ENCODE assay signal across 21 cellular contexts in the genomic region with DNA sequence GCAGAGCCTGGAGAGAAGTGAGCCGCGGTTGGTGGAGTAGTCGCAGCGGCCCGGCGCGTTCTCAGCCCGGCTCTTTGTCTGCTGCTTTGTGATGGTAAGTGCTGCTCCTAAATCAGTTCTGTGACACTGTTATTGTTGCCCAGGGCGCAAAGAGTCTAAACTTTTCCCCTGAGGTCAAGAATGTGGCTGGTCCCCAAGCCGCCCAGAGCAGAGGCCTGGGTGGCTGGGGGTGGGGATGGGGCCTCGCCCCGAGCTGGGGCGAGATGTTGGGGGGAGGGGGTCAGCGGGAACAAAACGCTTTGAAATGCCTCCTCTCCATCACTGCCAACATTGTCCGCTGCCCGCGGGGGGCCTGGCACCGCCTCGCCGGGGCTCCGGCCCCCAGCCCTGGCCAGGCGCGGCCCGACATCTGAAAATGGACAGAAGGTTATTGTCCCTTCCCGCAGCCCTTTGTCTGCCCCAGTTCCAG. TPM values are rescaled to one million over a fixed set of nuclear protein-coding genes. Genes with fewer than 3 reads are reported as not detected.
A peak's percentile ranks its signal among the peaks of the same experiment; 100 is the strongest.
DNase-seq lines count a peak whose midpoint lies in the region; ATAC-seq and TF ChIP-seq lines count a peak whose summit lies in the region.
"Had no signal": no experiment of that assay in that cellular context is flagged by ENCODE, and none has a peak within 500 bp of the region (broad histone marks: within the 10 kb centered on the region; RNA-seq: fewer than 3 reads in every experiment).

No MANE protein-coding gene starts in this region.

- no peak for ATAC-seq in stimulated activated naive B cell treated with anti-CD40 and anti-IgM and Interleukin-4, amounts not matched to agents 10 μg/mL and 1 μg/mL and 100 μg/mL, for 72 hours (replicated peaks)
- ATAC-seq in stimulated activated memory B cell treated with anti-CD40 and anti-IgM and Interleukin-4, amounts not matched to agents 10 μg/mL and 1 μg/mL and 100 μg/mL, for 72 hours: no peak
- ATAC-seq in PC-3: no peak
- ATAC-seq: activated CD8-positive, alpha-beta memory T cell treated with anti-CD3 and anti-CD28 coated beads, Interleukin-2, amount 10 ng/mL, durations not matched to agents 7 days and 5 days; activated naive CD8-positive, alpha-beta T cell treated with anti-CD3 and anti-CD28 coated beads, Interleukin-2, amount 50 U/mL, for 24 hours; lower lobe of right lung; naive thymus-derived CD4-positive, alpha-beta T cell; psoas muscle had no signal

- H3K79me2 ChIP-seq in PC-3 (ENCODE audit: low read length): no peaks in the 10 kb centered on the region

- H3K4me3 Mint-ChIP-seq in endodermal cell (no peak overlapping the region), mesothelial cell of epicardium (no peak overlapping the region)
- no peak overlapping the region for H3K4me3 Mint-ChIP-seq in stimulated activated naive B cell treated with anti-CD40 and anti-IgM and Interleukin-4, amounts not matched to agents 10 μg/mL and 1 μg/mL and 100 μg/mL, for 72 hours
- H3K4me3 Mint-ChIP-seq in stimulated activated memory B cell treated with anti-CD40 and anti-IgM and Interleukin-4, amounts not matched to agents 10 μg/mL and 1 μg/mL and 100 μg/mL, for 72 hours: no peak overlapping the region
- H3K4me3 Mint-ChIP-seq: activated CD8-positive, alpha-beta memory T cell treated with anti-CD3 and anti-CD28 coated beads, Interleukin-2, amount 10 ng/mL, durations not matched to agents 7 days and 5 days; activated naive CD8-positive, alpha-beta T cell treated with anti-CD3 and anti-CD28 coated beads, Interleukin-2, amount 50 U/mL, for 24 hours; naive thymus-derived CD4-positive, alpha-beta T cell had no signal

- DNase-seq in endodermal cell: no peak
- DNase-seq in mesothelial cell of epicardium (ENCODE audit: low spot score in 2 of 2, unreplicated experiment in 2 of 2): no peak
- DNase-seq in stimulated activated naive B cell treated with anti-CD40 and anti-IgM and Interleukin-4, amounts not matched to agents 10 μg/mL and 1 μg/mL and 100 μg/mL, for 72 hours: no peak
- DNase-seq in Kasumi-1 (lab: John Stamatoyannopoulos, UW): no peak
- DNase-seq in PC-3: no peak
- DNase-seq in AML-193 (lab: John Stamatoyannopoulos, UW): no peak
- DNase-seq: activated CD4-positive, alpha-beta T cell treated with anti-CD3 and anti-CD28 coated beads for 48 hours; activated CD8-positive, alpha-beta memory T cell treated with anti-CD3 and anti-CD28 coated beads, Interleukin-2, amount 10 ng/mL, durations not matched to agents 7 days and 5 days; activated naive CD8-positive, alpha-beta T cell treated with anti-CD3 and anti-CD28 coated beads, Interleukin-2, amount 50 U/mL, for 24 hours; DMS79 treated with DMSO at 0.1 percent for 48 hours; lower lobe of right lung; MV-4-11; naive thymus-derived CD4-positive, alpha-beta T cell; NCI-H187 treated with DMSO at 0.1 percent for 48 hours; NCI-H446 treated with DMSO at 0.1 percent for 48 hours; psoas muscle had no signal

- H3K9me2 ChIP-seq in PC-3 (replicated peaks; ENCODE audit: low read length): no peaks in the 10 kb centered on the region

- H3K9ac ChIP-seq in HUES64 (ENCODE audit: low read depth, low read length): no peak overlapping the region
- no peak overlapping the region for H3K9ac ChIP-seq in endodermal cell (ENCODE audit: extremely low read depth, low read length, poor library complexity, severe bottlenecking)
- H3K9ac ChIP-seq in PC-3 (ENCODE audit: low read length): no peak overlapping the region

- intact Hi-C loops in PC-3 (cut with micrococcal nuclease): no loop called here

- H3K4me1 ChIP-seq in HUES64 (ENCODE audit: insufficient read depth, low read length) (peaks cover 26% of the 10 kb centered on the region), endodermal cell (ENCODE audit: control insufficient read depth, insufficient read depth, low read length) (no peaks in the 10 kb centered on the region), PC-3 (ENCODE audit: insufficient read depth, low read length) (peaks cover 8% of the 10 kb centered on the region)
- H3K4me1 ChIP-seq: lower lobe of right lung, psoas muscle had no signal

- H3K9me3 ChIP-seq in HUES64 (ENCODE audit: insufficient read depth, low read depth, low read length) (no peaks in the 10 kb centered on the region), endodermal cell (ENCODE audit: control insufficient read depth, low read length) (no peaks in the 10 kb centered on the region), PC-3 (ENCODE audit: low read length) (no peaks in the 10 kb centered on the region)
- H3K9me3 ChIP-seq: lower lobe of right lung, psoas muscle, thoracic aorta had no signal

- H3K36me3 Mint-ChIP-seq in endodermal cell (ENCODE audit: low read depth): no peaks in the 10 kb centered on the region
- no peaks in the 10 kb centered on the region for H3K36me3 Mint-ChIP-seq in mesothelial cell of epicardium
- no peaks in the 10 kb centered on the region for H3K36me3 Mint-ChIP-seq in stimulated activated naive B cell treated with anti-CD40 and anti-IgM and Interleukin-4, amounts not matched to agents 10 μg/mL and 1 μg/mL and 100 μg/mL, for 72 hours
- no peaks in the 10 kb centered on the region for H3K36me3 Mint-ChIP-seq in stimulated activated memory B cell treated with anti-CD40 and anti-IgM and Interleukin-4, amounts not matched to agents 10 μg/mL and 1 μg/mL and 100 μg/mL, for 72 hours
- H3K36me3 Mint-ChIP-seq: activated CD8-positive, alpha-beta memory T cell treated with anti-CD3 and anti-CD28 coated beads, Interleukin-2, amount 10 ng/mL, durations not matched to agents 7 days and 5 days; naive thymus-derived CD4-positive, alpha-beta T cell had no signal

- H3K27ac Mint-ChIP-seq in endodermal cell (no peak overlapping the region), mesothelial cell of epicardium (peak overlapping the region; percentile 56)
- peak overlapping the region; percentile 52 for H3K27ac Mint-ChIP-seq in stimulated activated naive B cell treated with anti-CD40 and anti-IgM and Interleukin-4, amounts not matched to agents 10 μg/mL and 1 μg/mL and 100 μg/mL, for 72 hours
- H3K27ac Mint-ChIP-seq in stimulated activated memory B cell treated with anti-CD40 and anti-IgM and Interleukin-4, amounts not matched to agents 10 μg/mL and 1 μg/mL and 100 μg/mL, for 72 hours: no peak overlapping the region
- H3K27ac Mint-ChIP-seq: activated CD8-positive, alpha-beta memory T cell treated with anti-CD3 and anti-CD28 coated beads, Interleukin-2, amount 10 ng/mL, durations not matched to agents 7 days and 5 days; activated naive CD8-positive, alpha-beta T cell treated with anti-CD3 and anti-CD28 coated beads, Interleukin-2, amount 50 U/mL, for 24 hours; naive thymus-derived CD4-positive, alpha-beta T cell had no signal

- H3K36me3 ChIP-seq in HUES64 (ENCODE audit: insufficient read depth, low read length): no peaks in the 10 kb centered on the region
- H3K36me3 ChIP-seq in endodermal cell (ENCODE audit: control insufficient read depth, insufficient read depth, low read length): no peaks in the 10 kb centered on the region
- no peaks in the 10 kb centered on the region for H3K36me3 ChIP-seq in PC-3 (ENCODE audit: low read depth, low read length)
- H3K36me3 ChIP-seq: cardiac muscle cell, lower lobe of right lung, thoracic aorta had no signal

- CTCF ChIA-PET in PC-3 (lab: Charles Lee): no interaction called here

- H4K20me1 ChIP-seq in PC-3 (ENCODE audit: low read length): no peaks in the 10 kb centered on the region

- WGBS in HUES64: 5% methylated on average over 23 of the region's 26 CpGs
- WGBS in endodermal cell (ENCODE audit: insufficient coverage in 1 of 2, insufficient read length in 1 of 2), 2 experiments: 36 to 38% methylated on average over 8 to 23 of the region's 26 CpGs

- H3K4me1 Mint-ChIP-seq in endodermal cell (peaks cover 10% of the 10 kb centered on the region), mesothelial cell of epicardium (peaks cover 10% of the 10 kb centered on the region)
- no peaks in the 10 kb centered on the region for H3K4me1 Mint-ChIP-seq in stimulated activated naive B cell treated with anti-CD40 and anti-IgM and Interleukin-4, amounts not matched to agents 10 μg/mL and 1 μg/mL and 100 μg/mL, for 72 hours
- no peaks in the 10 kb centered on the region for H3K4me1 Mint-ChIP-seq in stimulated activated memory B cell treated with anti-CD40 and anti-IgM and Interleukin-4, amounts not matched to agents 10 μg/mL and 1 μg/mL and 100 μg/mL, for 72 hours
- H3K4me1 Mint-ChIP-seq: activated CD8-positive, alpha-beta memory T cell treated with anti-CD3 and anti-CD28 coated beads, Interleukin-2, amount 10 ng/mL, durations not matched to agents 7 days and 5 days; activated naive CD8-positive, alpha-beta T cell treated with anti-CD3 and anti-CD28 coated beads, Interleukin-2, amount 50 U/mL, for 24 hours had no signal

- no TSS peak for BruUV-seq in PC-3 (replicated peaks; lab: Mats Ljungman, UMichigan)

- no peak overlapping the region for H3K4me2 ChIP-seq in PC-3 (ENCODE audit: low read length)

- no peak overlapping the region for H2AFZ ChIP-seq in PC-3 (ENCODE audit: low read length)

- POLR2A ChIA-PET in PC-3 (lab: Charles Lee; ENCODE audit: unreplicated experiment): no interaction called here

- H3F3A ChIP-seq in PC-3 (ENCODE audit: low read length, unreplicated experiment): no peaks in the 10 kb centered on the region

- H3K9me3 Mint-ChIP-seq in endodermal cell (peaks cover 2% of the 10 kb centered on the region), mesothelial cell of epicardium (no peaks in the 10 kb centered on the region)
- no peaks in the 10 kb centered on the region for H3K9me3 Mint-ChIP-seq in stimulated activated naive B cell treated with anti-CD40 and anti-IgM and Interleukin-4, amounts not matched to agents 10 μg/mL and 1 μg/mL and 100 μg/mL, for 72 hours
- no peaks in the 10 kb centered on the region for H3K9me3 Mint-ChIP-seq in stimulated activated memory B cell treated with anti-CD40 and anti-IgM and Interleukin-4, amounts not matched to agents 10 μg/mL and 1 μg/mL and 100 μg/mL, for 72 hours
- H3K9me3 Mint-ChIP-seq: activated naive CD8-positive, alpha-beta T cell treated with anti-CD3 and anti-CD28 coated beads, Interleukin-2, amount 50 U/mL, for 24 hours had no signal

- peaks cover 87% of the 10 kb centered on the region for H3K27me3 Mint-ChIP-seq in endodermal cell (ENCODE audit: insufficient read depth)
- peaks cover 10% of the 10 kb centered on the region for H3K27me3 Mint-ChIP-seq in mesothelial cell of epicardium (ENCODE audit: low read depth)
- peaks cover 38 to 69% of the 10 kb centered on the region in 2 donors for H3K27me3 Mint-ChIP-seq in stimulated activated naive B cell treated with anti-CD40 and anti-IgM and Interleukin-4, amounts not matched to agents 10 μg/mL and 1 μg/mL and 100 μg/mL, for 72 hours
- peaks cover 51% of the 10 kb centered on the region for H3K27me3 Mint-ChIP-seq in stimulated activated memory B cell treated with anti-CD40 and anti-IgM and Interleukin-4, amounts not matched to agents 10 μg/mL and 1 μg/mL and 100 μg/mL, for 72 hours

- H3K4me3 ChIP-seq in HUES64 (ENCODE audit: low read length) (no peak overlapping the region), endodermal cell (ENCODE audit: low read length) (no peak overlapping the region), PC-3 (ENCODE audit: low read length) (no peak overlapping the region)
- H3K4me3 ChIP-seq: cardiac muscle cell, K562, lower lobe of right lung, psoas muscle, thoracic aorta had no signal

- H3K27ac ChIP-seq in HUES64 (ENCODE audit: low read depth, low read length) (peak overlapping the region; percentile 65; the same call in 1 of the 2 replicates), endodermal cell (ENCODE audit: low read depth, low read length) (peak overlapping the region; percentile 98), PC-3 (ENCODE audit: low read length) (no peak overlapping the region)
- H3K27ac ChIP-seq: cardiac muscle cell, lower lobe of right lung, psoas muscle, thoracic aorta had no signal

- no peak for TF ChIP-seq CTCF in endodermal cell (conservative IDR thresholded peaks at IDR 0.05)
- TF ChIP-seq CTCF in mesothelial cell of epicardium (IDR thresholded peaks at IDR 0.05; ENCODE audit: unreplicated experiment): no peak
- TF ChIP-seq CTCF in PC-3 (conservative IDR thresholded peaks at IDR 0.05; ENCODE audit: low read depth, low read length): no peak

- H3K27me3 ChIP-seq in HUES64 (ENCODE audit: insufficient read depth, low read length) (peaks cover 94% of the 10 kb centered on the region), endodermal cell (ENCODE audit: control insufficient read depth, insufficient read depth, low read length, poor library complexity, severe bottlenecking) (peaks cover 38% of the 10 kb centered on the region), PC-3 (ENCODE audit: low read length) (no peaks in the 10 kb centered on the region)

RNA-seq across cellular contexts. Expression of gene CERCAM, which starts 11.7 kb away (rescaled TPM):
- polyA plus RNA-seq in HUES64 (2013, experiment 1 of 2): 8.1 TPM
- 12.6 TPM for polyA plus RNA-seq in HUES64 (2013, experiment 2 of 2)
- 10 to 100 TPM; 18.5 to 26.5 TPM for total RNA-seq in endodermal cell
- polyA plus RNA-seq in endodermal cell (2013, experiment 1 of 2): 51.5 TPM
- polyA plus RNA-seq in endodermal cell (2013, experiment 2 of 2): 53.6 TPM
- total RNA-seq in mesothelial cell of epicardium: 134 to 143 TPM (median 141 TPM) in 3 replicates
- total RNA-seq in PC-3 (2014; rRNA removed): 19.1 and 23.1 TPM in 2 replicates

RNA-seq across cellular contexts. Expression of gene URM1, which starts 37.8 kb away (rescaled TPM):
- 43.5 TPM for polyA plus RNA-seq in HUES64 (2013, experiment 1 of 2)
- 38.9 TPM for polyA plus RNA-seq in HUES64 (2013, experiment 2 of 2)
- total RNA-seq in endodermal cell (10 to 100 TPM; 51.5 to 60.4 TPM), mesothelial cell of epicardium (46.6 to 54.9 TPM (median 51.5 TPM) in 3 replicates), PC-3 (2014; rRNA removed) (29.1 and 35.7 TPM in 2 replicates)
- polyA plus RNA-seq in endodermal cell (2013, experiment 1 of 2): 46.9 TPM
- 45.0 TPM for polyA plus RNA-seq in endodermal cell (2013, experiment 2 of 2)

RNA-seq across cellular contexts. Expression of gene ODF2, which starts 46.8 kb away (rescaled TPM):
- polyA plus RNA-seq in HUES64 (2013, experiment 1 of 2): 17.2 TPM
- 23.1 TPM for polyA plus RNA-seq in HUES64 (2013, experiment 2 of 2)
- 10 to 100 TPM; 34.5 to 48.7 TPM for total RNA-seq in endodermal cell
- polyA plus RNA-seq in endodermal cell (2013, experiment 1 of 2): 60.4 TPM
- 57.4 TPM for polyA plus RNA-seq in endodermal cell (2013, experiment 2 of 2)
- 41.2 to 42.4 TPM (median 42.0 TPM) in 3 replicates for total RNA-seq in mesothelial cell of epicardium
- total RNA-seq in PC-3 (2014; rRNA removed): 31.2 and 35.0 TPM in 2 replicates

Comparison
In these comparisons a context has a peak if more than half of its experiments do, and no peak if none do; other contexts are left out.
1. H3K27ac Mint-ChIP-seq: peak in mesothelial cell of epicardium (single experiment) and stimulated activated naive B cell treated with anti-CD40 and anti-IgM and Interleukin-4, amounts not matched to agents 10 μg/mL and 1 μg/mL and 100 μg/mL, for 72 hours (single experiment); none in endodermal cell (single experiment) and stimulated activated memory B cell treated with anti-CD40 and anti-IgM and Interleukin-4, amounts not matched to agents 10 μg/mL and 1 μg/mL and 100 μg/mL, for 72 hours (single experiment).